1 cellular context compared by ENCODE assay signal in genomic region chr6:57172136-57173055, GRCh38.
TF ChIP-seq lines count a peak whose summit lies in the region.

BAG2 (plus strand) TSS chr6:57172326; CDS start chr6:57172698, 372 bp downstream.

TF ChIP-seq in GM12878, 131 proteins besides CTCF, POLR2A, EP300 and RAD21 (continued from another document and continues in another):
- TF ChIP-seq ZNF217 (IDR thresholded peaks at IDR 0.05) (no peak), FOXM1 (IDR thresholded peaks at IDR 0.05; ENCODE audit: low read depth, low read length) (no peak; the same call in 1 of the 2 replicates), TARDBP (IDR thresholded peaks at IDR 0.05; ENCODE audit: borderline replicate concordance) (no peak), POLR2AphosphoS5 (IDR thresholded peaks at IDR 0.05; ENCODE audit: low read length) (peak; percentile 94), CBX5 (IDR thresholded peaks at IDR 0.05; ENCODE audit: low read depth) (peak; percentile 41; the same call in 1 of the 2 replicates), NR2F1 (conservative IDR thresholded peaks at IDR 0.05) (peak; percentile 95), ZNF24 (IDR thresholded peaks at IDR 0.05) (no peak), BCLAF1 (IDR thresholded peaks at IDR 0.05) (peak; percentile 85), POLR2AphosphoS2 (IDR thresholded peaks at IDR 0.05; ENCODE audit: low read depth, low read length) (peak; percentile 92), USF2 (IDR thresholded peaks at IDR 0.05; ENCODE audit: borderline replicate concordance, low read depth, low read length) (no peak), SREBF2 (IDR thresholded peaks at IDR 0.05; ENCODE audit: low read length) (no peak), HSF1 (IDR thresholded peaks at IDR 0.05; ENCODE audit: low read depth, low read length) (no peak), PKNOX1 (IDR thresholded peaks at IDR 0.05) (no peak), NBN (IDR thresholded peaks at IDR 0.05) (peak; percentile 56; the same call in 1 of the 2 replicates), NRF1 (conservative IDR thresholded peaks at IDR 0.05; ENCODE audit: low read depth, low read length) (no peak), MAX (IDR thresholded peaks at IDR 0.05; ENCODE audit: low read depth, low read length) (peak; percentile 35; the same call in 1 of the 2 replicates), NFIC (IDR thresholded peaks at IDR 0.05; ENCODE audit: low read depth, low read length) (no peak; the same call in 1 of the 2 replicates), IKZF1 (conservative IDR thresholded peaks at IDR 0.05) (peak; percentile 81), CEBPZ (IDR thresholded peaks at IDR 0.05; ENCODE audit: low read depth, low read length) (no peak), EGR1 (IDR thresholded peaks at IDR 0.05; ENCODE audit: borderline replicate concordance in 1 of 2, low read depth in 2 of 2, low read length in 2 of 2) (peak in 1 of 2 experiments; percentile 25; a peak in 2 of 3 replicates), MLLT1 (IDR thresholded peaks at IDR 0.05) (no peak), PAX8 (IDR thresholded peaks at IDR 0.05) (no peak), NFYA (IDR thresholded peaks at IDR 0.05; ENCODE audit: borderline replicate concordance, low read depth, low read length) (no peak), ATF3 (IDR thresholded peaks at IDR 0.05; ENCODE audit: borderline replicate concordance, extremely low read depth, low read depth, low read length) (no peak), PRDM15 (CRISPR knock-in tag; IDR thresholded peaks at IDR 0.05) (no peak), YBX1 (IDR thresholded peaks at IDR 0.05) (no peak), ASH2L (IDR thresholded peaks at IDR 0.05; ENCODE audit: borderline replicate concordance, low read depth) (no peak), JUNB (IDR thresholded peaks at IDR 0.05) (no peak), ZBED1 (IDR thresholded peaks at IDR 0.05; ENCODE audit: borderline replicate concordance) (no peak), EZH2 (IDR thresholded peaks at IDR 0.05; ENCODE audit: borderline replicate concordance, control insufficient read depth, low read depth, low read length) (no peak), ZNF207 (IDR thresholded peaks at IDR 0.05; ENCODE audit: borderline replicate concordance) (peak; percentile 91), ATF2 (IDR thresholded peaks at IDR 0.05; ENCODE audit: low read length) (no peak; the same call in 1 of the 2 replicates), RBBP5 (conservative IDR thresholded peaks at IDR 0.05) (no peak), MEF2B (IDR thresholded peaks at IDR 0.05; ENCODE audit: partially characterized antibody, poor library complexity, severe bottlenecking) (peak; percentile 46), STAT1 (conservative IDR thresholded peaks at IDR 0.05) (peak; percentile 81), NR2C1 (IDR thresholded peaks at IDR 0.05) (peak; percentile 65), ZBTB4 (CRISPR knock-in tag; IDR thresholded peaks at IDR 0.05) (no peak), YY1 (IDR thresholded peaks at IDR 0.05; ENCODE audit: low read depth, low read length) (peak; percentile 88)
